In the genomic region with DNA sequence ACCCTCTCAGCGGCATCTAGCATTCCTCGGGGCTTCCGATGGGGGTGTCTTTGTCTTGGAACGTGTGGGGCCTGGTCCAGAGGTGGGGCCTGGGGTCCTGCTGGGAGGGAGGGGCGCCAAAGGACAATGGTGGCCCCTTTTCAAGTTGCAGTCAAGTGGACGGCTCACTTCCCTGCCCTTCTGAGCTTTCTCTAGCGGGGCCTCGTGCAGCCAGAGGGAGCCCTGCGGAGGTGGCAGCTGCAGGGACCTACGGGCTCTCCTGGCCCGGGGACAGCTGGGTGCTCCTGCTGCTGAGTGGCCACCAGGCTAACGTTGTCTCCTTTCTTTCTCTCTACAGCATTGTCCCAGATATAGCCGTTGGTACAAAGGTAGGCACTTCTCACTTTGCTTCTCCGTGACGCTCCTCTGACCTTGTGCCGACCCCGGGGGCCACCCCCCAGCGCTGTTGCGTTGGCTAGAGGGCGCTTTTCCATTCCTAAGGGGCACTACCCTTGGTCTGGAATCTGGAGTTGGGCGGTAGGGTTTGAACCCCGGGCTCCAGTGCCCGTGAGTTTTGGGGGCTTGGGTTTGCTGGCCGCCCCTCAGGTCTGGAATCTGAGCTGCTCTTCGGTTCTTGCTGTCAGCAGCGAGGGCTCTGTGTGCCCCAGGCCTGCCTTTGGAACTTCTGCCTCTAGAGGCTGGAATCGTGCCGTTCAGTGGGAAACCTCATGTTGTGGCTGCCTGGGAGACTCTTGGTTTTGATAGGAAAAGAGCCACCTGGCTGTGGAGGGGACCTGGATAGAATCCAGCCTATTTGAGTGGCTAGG, we compare ENCODE assay signal across 1 cellular context.
TF ChIP-seq lines count a peak whose summit lies in the region.

No MANE protein-coding gene starts in this region.

TF ChIP-seq in K562, 482 proteins besides CTCF, POLR2A, EP300 and RAD21 (continued from another document and continues in another):
- TF ChIP-seq BDP1 (IDR thresholded peaks at IDR 0.05; ENCODE audit: insufficient read depth, insufficient read length) (no peak), ZNF165 (CRISPR knock-in tag; IDR thresholded peaks at IDR 0.05; ENCODE audit: borderline replicate concordance) (no peak), ZNF174 (CRISPR knock-in tag; IDR thresholded peaks at IDR 0.05) (no peak), SMARCE1 (IDR thresholded peaks at IDR 0.05) (peak; percentile 32; the same call in 1 of the 2 replicates), ZNF121 (CRISPR knock-in tag; conservative IDR thresholded peaks at IDR 0.05) (no peak), TAF1 (IDR thresholded peaks at IDR 0.05; ENCODE audit: control insufficient read depth, extremely low read depth, insufficient read depth, low read length, severe bottlenecking) (no peak), CHD1 (IDR thresholded peaks at IDR 0.05; ENCODE audit: low read length) (peak; percentile 42), IRF2 (CRISPR knock-in tag; IDR thresholded peaks at IDR 0.05) (no peak), LCOR (CRISPR knock-in tag; IDR thresholded peaks at IDR 0.05) (no peak), ZC3H4 (CRISPR knock-in tag; IDR thresholded peaks at IDR 0.05; ENCODE audit: borderline replicate concordance) (no peak), ZNF695 (CRISPR knock-in tag; IDR thresholded peaks at IDR 0.05) (no peak), NCOA6 (IDR thresholded peaks at IDR 0.05) (no peak), TEAD4 (IDR thresholded peaks at IDR 0.05; ENCODE audit: low read length) (no peak), TEAD4 (CRISPR knock-in tag; IDR thresholded peaks at IDR 0.05; ENCODE audit: borderline replicate concordance) (no peak), SP1 (CRISPR knock-in tag; IDR thresholded peaks at IDR 0.05) (no peak), TSC22D4 (tag; IDR thresholded peaks at IDR 0.05) (no peak), FOXJ2 (tag; IDR thresholded peaks at IDR 0.05) (no peak), ZNF263 (CRISPR knock-in tag; IDR thresholded peaks at IDR 0.05; ENCODE audit: borderline replicate concordance) (no peak; the same call in 1 of the 2 replicates), SREBF2 (CRISPR knock-in tag; IDR thresholded peaks at IDR 0.05) (no peak), TAL1 (IDR thresholded peaks at IDR 0.05) (no peak), CREM (IDR thresholded peaks at IDR 0.05; ENCODE audit: low read depth) (no peak), PHF21A (IDR thresholded peaks at IDR 0.05; ENCODE audit: borderline replicate concordance, low read depth) (no peak), TAF15 (IDR thresholded peaks at IDR 0.05; ENCODE audit: low read depth, low read length) (no peak), CEBPB (tag; IDR thresholded peaks at IDR 0.05) (no peak), KLF10 (CRISPR knock-in tag; IDR thresholded peaks at IDR 0.05) (no peak), ATF1 (CRISPR knock-in tag; IDR thresholded peaks at IDR 0.05) (no peak), ATF1 (tag; IDR thresholded peaks at IDR 0.05) (peak; percentile 39; the same call in 1 of the 2 replicates), NR1H2 (CRISPR knock-in tag; IDR thresholded peaks at IDR 0.05) (no peak; the same call in 1 of the 2 replicates), RUNX1 (IDR thresholded peaks at IDR 0.05; ENCODE audit: low read depth) (no peak)
- TF ChIP-seq, protein P1, sequence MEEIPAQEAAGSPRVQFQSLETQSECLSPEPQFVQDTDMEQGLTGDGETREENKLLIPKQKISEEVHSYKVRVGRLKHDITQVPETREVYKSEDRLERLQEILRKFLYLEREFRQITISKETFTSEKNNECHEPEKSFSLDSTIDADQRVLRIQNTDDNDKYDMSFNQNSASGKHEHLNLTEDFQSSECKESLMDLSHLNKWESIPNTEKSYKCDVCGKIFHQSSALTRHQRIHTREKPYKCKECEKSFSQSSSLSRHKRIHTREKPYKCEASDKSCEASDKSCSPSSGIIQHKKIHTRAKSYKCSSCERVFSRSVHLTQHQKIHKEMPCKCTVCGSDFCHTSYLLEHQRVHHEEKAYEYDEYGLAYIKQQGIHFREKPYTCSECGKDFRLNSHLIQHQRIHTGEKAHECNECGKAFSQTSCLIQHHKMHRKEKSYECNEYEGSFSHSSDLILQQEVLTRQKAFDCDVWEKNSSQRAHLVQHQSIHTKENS (CRISPR knock-in tag; IDR thresholded peaks at IDR 0.05): no peak
- TF ChIP-seq, protein P2, sequence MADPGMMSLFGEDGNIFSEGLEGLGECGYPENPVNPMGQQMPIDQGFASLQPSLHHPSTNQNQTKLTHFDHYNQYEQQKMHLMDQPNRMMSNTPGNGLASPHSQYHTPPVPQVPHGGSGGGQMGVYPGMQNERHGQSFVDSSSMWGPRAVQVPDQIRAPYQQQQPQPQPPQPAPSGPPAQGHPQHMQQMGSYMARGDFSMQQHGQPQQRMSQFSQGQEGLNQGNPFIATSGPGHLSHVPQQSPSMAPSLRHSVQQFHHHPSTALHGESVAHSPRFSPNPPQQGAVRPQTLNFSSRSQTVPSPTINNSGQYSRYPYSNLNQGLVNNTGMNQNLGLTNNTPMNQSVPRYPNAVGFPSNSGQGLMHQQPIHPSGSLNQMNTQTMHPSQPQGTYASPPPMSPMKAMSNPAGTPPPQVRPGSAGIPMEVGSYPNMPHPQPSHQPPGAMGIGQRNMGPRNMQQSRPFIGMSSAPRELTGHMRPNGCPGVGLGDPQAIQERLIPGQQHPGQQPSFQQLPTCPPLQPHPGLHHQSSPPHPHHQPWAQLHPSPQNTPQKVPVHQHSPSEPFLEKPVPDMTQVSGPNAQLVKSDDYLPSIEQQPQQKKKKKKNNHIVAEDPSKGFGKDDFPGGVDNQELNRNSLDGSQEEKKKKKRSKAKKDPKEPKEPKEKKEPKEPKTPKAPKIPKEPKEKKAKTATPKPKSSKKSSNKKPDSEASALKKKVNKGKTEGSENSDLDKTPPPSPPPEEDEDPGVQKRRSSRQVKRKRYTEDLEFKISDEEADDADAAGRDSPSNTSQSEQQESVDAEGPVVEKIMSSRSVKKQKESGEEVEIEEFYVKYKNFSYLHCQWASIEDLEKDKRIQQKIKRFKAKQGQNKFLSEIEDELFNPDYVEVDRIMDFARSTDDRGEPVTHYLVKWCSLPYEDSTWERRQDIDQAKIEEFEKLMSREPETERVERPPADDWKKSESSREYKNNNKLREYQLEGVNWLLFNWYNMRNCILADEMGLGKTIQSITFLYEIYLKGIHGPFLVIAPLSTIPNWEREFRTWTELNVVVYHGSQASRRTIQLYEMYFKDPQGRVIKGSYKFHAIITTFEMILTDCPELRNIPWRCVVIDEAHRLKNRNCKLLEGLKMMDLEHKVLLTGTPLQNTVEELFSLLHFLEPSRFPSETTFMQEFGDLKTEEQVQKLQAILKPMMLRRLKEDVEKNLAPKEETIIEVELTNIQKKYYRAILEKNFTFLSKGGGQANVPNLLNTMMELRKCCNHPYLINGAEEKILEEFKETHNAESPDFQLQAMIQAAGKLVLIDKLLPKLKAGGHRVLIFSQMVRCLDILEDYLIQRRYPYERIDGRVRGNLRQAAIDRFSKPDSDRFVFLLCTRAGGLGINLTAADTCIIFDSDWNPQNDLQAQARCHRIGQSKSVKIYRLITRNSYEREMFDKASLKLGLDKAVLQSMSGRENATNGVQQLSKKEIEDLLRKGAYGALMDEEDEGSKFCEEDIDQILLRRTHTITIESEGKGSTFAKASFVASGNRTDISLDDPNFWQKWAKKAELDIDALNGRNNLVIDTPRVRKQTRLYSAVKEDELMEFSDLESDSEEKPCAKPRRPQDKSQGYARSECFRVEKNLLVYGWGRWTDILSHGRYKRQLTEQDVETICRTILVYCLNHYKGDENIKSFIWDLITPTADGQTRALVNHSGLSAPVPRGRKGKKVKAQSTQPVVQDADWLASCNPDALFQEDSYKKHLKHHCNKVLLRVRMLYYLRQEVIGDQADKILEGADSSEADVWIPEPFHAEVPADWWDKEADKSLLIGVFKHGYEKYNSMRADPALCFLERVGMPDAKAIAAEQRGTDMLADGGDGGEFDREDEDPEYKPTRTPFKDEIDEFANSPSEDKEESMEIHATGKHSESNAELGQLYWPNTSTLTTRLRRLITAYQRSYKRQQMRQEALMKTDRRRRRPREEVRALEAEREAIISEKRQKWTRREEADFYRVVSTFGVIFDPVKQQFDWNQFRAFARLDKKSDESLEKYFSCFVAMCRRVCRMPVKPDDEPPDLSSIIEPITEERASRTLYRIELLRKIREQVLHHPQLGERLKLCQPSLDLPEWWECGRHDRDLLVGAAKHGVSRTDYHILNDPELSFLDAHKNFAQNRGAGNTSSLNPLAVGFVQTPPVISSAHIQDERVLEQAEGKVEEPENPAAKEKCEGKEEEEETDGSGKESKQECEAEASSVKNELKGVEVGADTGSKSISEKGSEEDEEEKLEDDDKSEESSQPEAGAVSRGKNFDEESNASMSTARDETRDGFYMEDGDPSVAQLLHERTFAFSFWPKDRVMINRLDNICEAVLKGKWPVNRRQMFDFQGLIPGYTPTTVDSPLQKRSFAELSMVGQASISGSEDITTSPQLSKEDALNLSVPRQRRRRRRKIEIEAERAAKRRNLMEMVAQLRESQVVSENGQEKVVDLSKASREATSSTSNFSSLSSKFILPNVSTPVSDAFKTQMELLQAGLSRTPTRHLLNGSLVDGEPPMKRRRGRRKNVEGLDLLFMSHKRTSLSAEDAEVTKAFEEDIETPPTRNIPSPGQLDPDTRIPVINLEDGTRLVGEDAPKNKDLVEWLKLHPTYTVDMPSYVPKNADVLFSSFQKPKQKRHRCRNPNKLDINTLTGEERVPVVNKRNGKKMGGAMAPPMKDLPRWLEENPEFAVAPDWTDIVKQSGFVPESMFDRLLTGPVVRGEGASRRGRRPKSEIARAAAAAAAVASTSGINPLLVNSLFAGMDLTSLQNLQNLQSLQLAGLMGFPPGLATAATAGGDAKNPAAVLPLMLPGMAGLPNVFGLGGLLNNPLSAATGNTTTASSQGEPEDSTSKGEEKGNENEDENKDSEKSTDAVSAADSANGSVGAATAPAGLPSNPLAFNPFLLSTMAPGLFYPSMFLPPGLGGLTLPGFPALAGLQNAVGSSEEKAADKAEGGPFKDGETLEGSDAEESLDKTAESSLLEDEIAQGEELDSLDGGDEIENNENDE (IDR thresholded peaks at IDR 0.05; ENCODE audit: low read depth, low read length): no peak
- TF ChIP-seq, protein P3, sequence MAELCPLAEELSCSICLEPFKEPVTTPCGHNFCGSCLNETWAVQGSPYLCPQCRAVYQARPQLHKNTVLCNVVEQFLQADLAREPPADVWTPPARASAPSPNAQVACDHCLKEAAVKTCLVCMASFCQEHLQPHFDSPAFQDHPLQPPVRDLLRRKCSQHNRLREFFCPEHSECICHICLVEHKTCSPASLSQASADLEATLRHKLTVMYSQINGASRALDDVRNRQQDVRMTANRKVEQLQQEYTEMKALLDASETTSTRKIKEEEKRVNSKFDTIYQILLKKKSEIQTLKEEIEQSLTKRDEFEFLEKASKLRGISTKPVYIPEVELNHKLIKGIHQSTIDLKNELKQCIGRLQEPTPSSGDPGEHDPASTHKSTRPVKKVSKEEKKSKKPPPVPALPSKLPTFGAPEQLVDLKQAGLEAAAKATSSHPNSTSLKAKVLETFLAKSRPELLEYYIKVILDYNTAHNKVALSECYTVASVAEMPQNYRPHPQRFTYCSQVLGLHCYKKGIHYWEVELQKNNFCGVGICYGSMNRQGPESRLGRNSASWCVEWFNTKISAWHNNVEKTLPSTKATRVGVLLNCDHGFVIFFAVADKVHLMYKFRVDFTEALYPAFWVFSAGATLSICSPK (IDR thresholded peaks at IDR 0.05; ENCODE audit: borderline replicate concordance): no peak
- TF ChIP-seq, protein P4, sequence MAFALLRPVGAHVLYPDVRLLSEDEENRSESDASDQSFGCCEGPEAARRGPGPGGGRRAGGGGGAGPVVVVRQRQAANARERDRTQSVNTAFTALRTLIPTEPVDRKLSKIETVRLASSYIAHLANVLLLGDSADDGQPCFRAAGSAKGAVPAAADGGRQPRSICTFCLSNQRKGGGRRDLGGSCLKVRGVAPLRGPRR (CRISPR knock-in tag; IDR thresholded peaks at IDR 0.05): no peak
- TF ChIP-seq, protein P5, sequence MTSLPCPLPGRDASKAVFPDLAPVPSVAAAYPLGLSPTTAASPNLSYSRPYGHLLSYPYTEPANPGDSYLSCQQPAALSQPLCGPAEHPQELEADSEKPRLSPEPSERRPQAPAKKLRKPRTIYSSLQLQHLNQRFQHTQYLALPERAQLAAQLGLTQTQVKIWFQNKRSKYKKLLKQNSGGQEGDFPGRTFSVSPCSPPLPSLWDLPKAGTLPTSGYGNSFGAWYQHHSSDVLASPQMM (CRISPR knock-in tag; IDR thresholded peaks at IDR 0.05): no peak
- TF ChIP-seq, protein P6, sequence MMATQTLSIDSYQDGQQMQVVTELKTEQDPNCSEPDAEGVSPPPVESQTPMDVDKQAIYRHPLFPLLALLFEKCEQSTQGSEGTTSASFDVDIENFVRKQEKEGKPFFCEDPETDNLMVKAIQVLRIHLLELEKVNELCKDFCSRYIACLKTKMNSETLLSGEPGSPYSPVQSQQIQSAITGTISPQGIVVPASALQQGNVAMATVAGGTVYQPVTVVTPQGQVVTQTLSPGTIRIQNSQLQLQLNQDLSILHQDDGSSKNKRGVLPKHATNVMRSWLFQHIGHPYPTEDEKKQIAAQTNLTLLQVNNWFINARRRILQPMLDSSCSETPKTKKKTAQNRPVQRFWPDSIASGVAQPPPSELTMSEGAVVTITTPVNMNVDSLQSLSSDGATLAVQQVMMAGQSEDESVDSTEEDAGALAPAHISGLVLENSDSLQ (IDR thresholded peaks at IDR 0.05): no peak
